29 cellular contexts compared by ENCODE assay signal in the genomic region with DNA sequence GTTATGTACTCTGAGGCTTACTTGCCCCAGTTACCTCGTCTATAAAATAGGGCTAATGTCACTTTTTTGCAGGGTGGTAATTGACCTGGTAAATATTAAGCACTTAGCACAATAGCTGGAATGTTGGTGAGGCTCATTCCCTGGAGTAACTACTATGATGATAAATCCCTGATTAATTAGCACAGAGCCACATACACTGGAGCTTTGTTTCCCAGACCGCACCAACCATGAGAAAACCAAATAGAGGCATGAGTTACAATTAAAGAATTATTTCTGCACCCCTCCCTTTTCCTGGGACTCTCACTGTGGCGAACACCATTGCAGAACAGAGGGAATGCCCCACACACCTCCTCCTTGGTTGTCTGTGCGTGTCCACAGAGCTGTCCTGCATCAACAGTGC.
"Had no signal": no experiment of that assay in that cellular context is flagged by ENCODE, and none has a peak within 500 bp of the region (broad histone marks: within the 10 kb centered on the region; RNA-seq: fewer than 3 reads in every experiment).

No MANE protein-coding gene starts in this region.

- H3K4me3 Mint-ChIP-seq: activated CD4-positive, alpha-beta memory T cell treated with anti-CD3 and anti-CD28 coated beads, Interleukin-2, amount 10 ng/mL, durations not matched to agents 7 days and 5 days; activated CD8-positive, alpha-beta memory T cell treated with anti-CD3 and anti-CD28 coated beads, Interleukin-2, amount 10 ng/mL, durations not matched to agents 7 days and 5 days; activated naive CD4-positive, alpha-beta T cell treated with anti-CD3 and anti-CD28 coated beads, Interleukin-2, amount 10 ng/mL, durations not matched to agents 7 days and 5 days; activated naive CD8-positive, alpha-beta T cell; activated naive CD8-positive, alpha-beta T cell treated with anti-CD3 and anti-CD28 coated beads, Interleukin-2, amount 50 U/mL, for 24 hours had no signal

- H3K27ac Mint-ChIP-seq: activated CD4-positive, alpha-beta memory T cell treated with anti-CD3 and anti-CD28 coated beads, Interleukin-2, amount 10 ng/mL, durations not matched to agents 7 days and 5 days; activated CD8-positive, alpha-beta memory T cell treated with anti-CD3 and anti-CD28 coated beads, Interleukin-2, amount 10 ng/mL, durations not matched to agents 7 days and 5 days; activated naive CD4-positive, alpha-beta T cell treated with anti-CD3 and anti-CD28 coated beads, Interleukin-2, amount 10 ng/mL, durations not matched to agents 7 days and 5 days; activated naive CD8-positive, alpha-beta T cell; activated naive CD8-positive, alpha-beta T cell treated with anti-CD3 and anti-CD28 coated beads, Interleukin-2, amount 50 U/mL, for 24 hours had no signal

- H3K4me1 Mint-ChIP-seq: activated CD4-positive, alpha-beta memory T cell treated with anti-CD3 and anti-CD28 coated beads, Interleukin-2, amount 10 ng/mL, durations not matched to agents 7 days and 5 days; activated CD8-positive, alpha-beta memory T cell treated with anti-CD3 and anti-CD28 coated beads, Interleukin-2, amount 10 ng/mL, durations not matched to agents 7 days and 5 days; activated naive CD4-positive, alpha-beta T cell treated with anti-CD3 and anti-CD28 coated beads, Interleukin-2, amount 10 ng/mL, durations not matched to agents 7 days and 5 days; activated naive CD8-positive, alpha-beta T cell treated with anti-CD3 and anti-CD28 coated beads, Interleukin-2, amount 50 U/mL, for 24 hours had no signal

- ATAC-seq: activated CD8-positive, alpha-beta memory T cell treated with anti-CD3 and anti-CD28 coated beads, Interleukin-2, amount 10 ng/mL, durations not matched to agents 7 days and 5 days; activated naive CD8-positive, alpha-beta T cell treated with anti-CD3 and anti-CD28 coated beads, Interleukin-2, amount 50 U/mL, for 24 hours had no signal

- DNase-seq: activated CD4-positive, alpha-beta memory T cell treated with anti-CD3 and anti-CD28 coated beads, Interleukin-2, amount 10 ng/mL, durations not matched to agents 7 days and 5 days; activated CD4-positive, alpha-beta T cell treated with anti-CD3 and anti-CD28 coated beads for 1 hour; activated CD4-positive, alpha-beta T cell treated with anti-CD3 and anti-CD28 coated beads for 48 hours; activated CD4-positive, CD25-positive, alpha-beta regulatory T cell; activated CD8-positive, alpha-beta memory T cell treated with anti-CD3 and anti-CD28 coated beads for 24 hours; activated CD8-positive, alpha-beta memory T cell treated with anti-CD3 and anti-CD28 coated beads, Interleukin-2, amount 10 ng/mL, durations not matched to agents 7 days and 5 days; activated CD8-positive, alpha-beta memory T cell treated with anti-CD3 and anti-CD28 coated beads, Interleukin-2, amount 50 U/mL, for 48 hours; activated effector memory CD4-positive, alpha-beta T cell treated with Interleukin-2 at 50 U/mL for 16 hours; activated naive CD4-positive, alpha-beta T cell treated with anti-CD3 and anti-CD28 coated beads, Interleukin-2, amount 10 ng/mL, durations not matched to agents 7 days and 5 days; activated naive CD8-positive, alpha-beta T cell treated with anti-CD3 and anti-CD28 coated beads, Interleukin-2, amount 50 U/mL, for 24 hours; activated T-cell treated with anti-CD3 and anti-CD28 coated beads, Interleukin-2, amount 50 U/mL, for 48 hours; anterior cingulate cortex; Karpas-422; KBM-7; MG63; NCI-H1048; NCI-H1105 treated with DMSO at 0.1 percent for 48 hours; NCI-H1436; NCI-H1694 treated with DMSO at 0.1 percent for 48 hours; NCI-H2029; NCI-H345; NCI-H524 treated with DMSO at 0.1 percent for 48 hours; NK-92 treated with Interleukin-12 subunit alpha and Interleukin-12 subunit beta, amount 100 ng/mL, for 24 hours; Right ventricle myocardium superior; SW 1271; T1000; WERI-Rb-1 had no signal

- H3K27ac ChIP-seq: cardiac muscle cell, WERI-Rb-1 had no signal

- H3K27me3 Mint-ChIP-seq: activated naive CD8-positive, alpha-beta T cell; activated naive CD8-positive, alpha-beta T cell treated with anti-CD3 and anti-CD28 coated beads, Interleukin-2, amount 50 U/mL, for 24 hours had no signal

- H3K4me3 ChIP-seq: cardiac muscle cell, MG63 had no signal

- H3K27me3 ChIP-seq: cardiac muscle cell, MG63 had no signal

- H3K9me3 Mint-ChIP-seq: activated CD4-positive, alpha-beta memory T cell treated with anti-CD3 and anti-CD28 coated beads, Interleukin-2, amount 10 ng/mL, durations not matched to agents 7 days and 5 days; activated naive CD4-positive, alpha-beta T cell treated with anti-CD3 and anti-CD28 coated beads, Interleukin-2, amount 10 ng/mL, durations not matched to agents 7 days and 5 days; activated naive CD8-positive, alpha-beta T cell treated with anti-CD3 and anti-CD28 coated beads, Interleukin-2, amount 50 U/mL, for 24 hours had no signal

- H3K9me3 ChIP-seq: MG63 had no signal

- H3K36me3 Mint-ChIP-seq: activated CD8-positive, alpha-beta memory T cell treated with anti-CD3 and anti-CD28 coated beads, Interleukin-2, amount 10 ng/mL, durations not matched to agents 7 days and 5 days; activated naive CD4-positive, alpha-beta T cell treated with anti-CD3 and anti-CD28 coated beads, Interleukin-2, amount 10 ng/mL, durations not matched to agents 7 days and 5 days; activated naive CD8-positive, alpha-beta T cell had no signal

- H3K36me3 ChIP-seq: cardiac muscle cell, MG63, WERI-Rb-1 had no signal
